Comparison of ENCODE assay signal across 24 cellular contexts in genomic region chr5:102764381-102765005, GRCh38. TPM values are rescaled to one million over a fixed set of nuclear protein-coding genes. Genes with fewer than 3 reads are reported as not detected.
DNase-seq lines count a peak whose midpoint lies in the region; ATAC-seq and TF ChIP-seq lines count a peak whose summit lies in the region.
"Had no signal": no experiment of that assay in that cellular context is flagged by ENCODE, and none has a peak within 500 bp of the region (broad histone marks: within the 10 kb centered on the region; RNA-seq: fewer than 3 reads in every experiment).

No MANE protein-coding gene starts in this region.

- no peaks in the 10 kb centered on the region for H3K27me3 Mint-ChIP-seq in activated CD4-positive, alpha-beta T cell treated with anti-CD3 and anti-CD28 coated beads, Interleukin-2, amount 10 ng/mL, durations not matched to agents 7 days and 5 days
- H3K27me3 Mint-ChIP-seq in CD4-positive, CD25-positive, alpha-beta regulatory T cell, result no peaks in the 10 kb centered on the region

- POLR2A ChIA-PET in activated CD4-positive, alpha-beta T cell treated with anti-CD3 and anti-CD28 coated beads, Interleukin-2, amount 10 ng/mL, durations not matched to agents 7 days and 5 days (lab: Charles Lee), result no interaction called here

- H3K4me1 Mint-ChIP-seq in activated CD4-positive, alpha-beta T cell treated with anti-CD3 and anti-CD28 coated beads, Interleukin-2, amount 10 ng/mL, durations not matched to agents 7 days and 5 days, result peaks cover 60% of the 10 kb centered on the region
- H3K4me1 Mint-ChIP-seq in CD4-positive, CD25-positive, alpha-beta regulatory T cell, result peaks cover 41 to 72% (median 60%) of the 10 kb centered on the region in 4 donors

- DNase-seq in activated CD4-positive, alpha-beta T cell treated with anti-CD3 and anti-CD28 coated beads, Interleukin-2, amount 10 ng/mL, durations not matched to agents 7 days and 5 days, result peak; percentile 21
- no peak for DNase-seq in activated CD4-positive, alpha-beta T cell treated with anti-CD3 and anti-CD28 coated beads for 4 hours
- peak in 1 of 3 donors; percentile 46 for DNase-seq in CD4-positive, CD25-positive, alpha-beta regulatory T cell
- DNase-seq in caudate nucleus (lab: John Stamatoyannopoulos, UW), result no peak
- DNase-seq in T-helper 9 cell, result no peak
- DNase-seq: activated CD4-positive, CD25-positive, alpha-beta regulatory T cell; activated CD8-positive, alpha-beta memory T cell treated with anti-CD3 and anti-CD28 coated beads for 24 hours; amniotic stem cell; DMS153; islet precursor cell; NCI-H1048; NCI-H1694 treated with DMSO at 0.1 percent for 48 hours; NCI-H2171; NCI-H526; Peyer's patch; SIG-M5; SW 1271 had no signal

- no peaks in the 10 kb centered on the region for H3F3A ChIP-seq in Loucy (ENCODE audit: low read depth)

- H3K4me1 ChIP-seq in CD4-positive, CD25-positive, alpha-beta regulatory T cell (ENCODE audit: control insufficient read depth, insufficient read depth, low read length, poor library complexity, severe bottlenecking), result peaks cover 70% of the 10 kb centered on the region
- peaks cover 54% of the 10 kb centered on the region for H3K4me1 ChIP-seq in Loucy (ENCODE audit: insufficient read depth, low read length, poor library complexity, severe bottlenecking)

- no peak overlapping the region for H2AFZ ChIP-seq in Loucy (ENCODE audit: low read length)

- no peak for ATAC-seq in CD4-positive, CD25-positive, alpha-beta regulatory T cell (ENCODE audit: low read depth in 2 of 2)
- no peak for ATAC-seq in HG03095 (IDR thresholded peaks at IDR 0.05; ENCODE audit: unreplicated experiment)
- ATAC-seq in GM21367 (IDR thresholded peaks at IDR 0.05; ENCODE audit: unreplicated experiment), result no peak

- no peak for TF ChIP-seq CTCF in Loucy (conservative IDR thresholded peaks at IDR 0.05; ENCODE audit: low read length)

- H3K9me3 ChIP-seq in CD4-positive, CD25-positive, alpha-beta regulatory T cell (ENCODE audit: control insufficient read depth in 2 of 2, low read length in 2 of 2), result no peaks in the 10 kb centered on the region
- H3K9me3 ChIP-seq in Loucy (ENCODE audit: insufficient read depth, low read depth, low read length), result no peaks in the 10 kb centered on the region
- H3K9me3 ChIP-seq: Peyer's patch, tibial nerve had no signal

- peaks cover 47% of the 10 kb centered on the region; the same call in 1 of the 2 replicates for H3K79me2 ChIP-seq in Loucy (ENCODE audit: insufficient read depth, low read length)

- no peak overlapping the region for H3K9ac ChIP-seq in Loucy (ENCODE audit: low read depth, low read length, poor library complexity, severe bottlenecking)

- peak overlapping the region; percentile 27 for H3K27ac Mint-ChIP-seq in activated CD4-positive, alpha-beta T cell treated with anti-CD3 and anti-CD28 coated beads, Interleukin-2, amount 10 ng/mL, durations not matched to agents 7 days and 5 days
- H3K27ac Mint-ChIP-seq in CD4-positive, CD25-positive, alpha-beta regulatory T cell, result peak overlapping the region; percentile 0 to 52 (median 52)
- H3K27ac Mint-ChIP-seq: nephron had no signal

- no peak overlapping the region for H3K4me3 Mint-ChIP-seq in activated CD4-positive, alpha-beta T cell treated with anti-CD3 and anti-CD28 coated beads, Interleukin-2, amount 10 ng/mL, durations not matched to agents 7 days and 5 days
- H3K4me3 Mint-ChIP-seq in CD4-positive, CD25-positive, alpha-beta regulatory T cell, result peak overlapping the region; percentile 0 to 40 (median 12)
- H3K4me3 Mint-ChIP-seq: nephron had no signal

- no peaks in the 10 kb centered on the region for H3K9me3 Mint-ChIP-seq in activated CD4-positive, alpha-beta T cell treated with anti-CD3 and anti-CD28 coated beads, Interleukin-2, amount 10 ng/mL, durations not matched to agents 7 days and 5 days
- no peaks in the 10 kb centered on the region for H3K9me3 Mint-ChIP-seq in CD4-positive, CD25-positive, alpha-beta regulatory T cell
- H3K9me3 Mint-ChIP-seq: activated T-helper 2 cell treated with anti-CD3 and anti-CD28 coated beads, Interferon-gamma antibody, Interleukin-2, Interleukin-4, amounts not matched to agents 10 μg/mL and 5 μg/mL and 100 μg/mL, durations not matched to agents 14 hours and 24 hours and 36 hours; nephron had no signal

- H3K4me3 ChIP-seq in CD4-positive, CD25-positive, alpha-beta regulatory T cell (ENCODE audit: low read depth, low read length), result peak overlapping the region; percentile 35
- H3K4me3 ChIP-seq in Loucy (ENCODE audit: low read length, poor library complexity, severe bottlenecking), result no peak overlapping the region
- H3K4me3 ChIP-seq: Peyer's patch, skin epidermis, tibial nerve had no signal

- H3K4me2 ChIP-seq in Loucy (ENCODE audit: low read depth, low read length, poor library complexity, severe bottlenecking), result peak overlapping the region; percentile 61

- H3K9me2 ChIP-seq in Loucy (replicated peaks; ENCODE audit: low read depth, low read length), result no peaks in the 10 kb centered on the region

- CTCF ChIA-PET in activated CD4-positive, alpha-beta T cell treated with anti-CD3 and anti-CD28 coated beads, Interleukin-2, amount 10 ng/mL, durations not matched to agents 7 days and 5 days (lab: Charles Lee), result interaction anchor here (0.6 to 2.5 kb wide), 6 partner anchors 10 to 380 kb away, joined by 3 to 7 read pairs (median 3); partner anchors contain the start of genes GIN1 and PPIP5K2

- H4K20me1 ChIP-seq in Loucy (ENCODE audit: insufficient read depth, low read length, poor library complexity, severe bottlenecking), result no peaks in the 10 kb centered on the region

- H3K27ac ChIP-seq in CD4-positive, CD25-positive, alpha-beta regulatory T cell (ENCODE audit: insufficient read depth, low read length, poor library complexity, severe bottlenecking), result peak overlapping the region; percentile 43
- peak overlapping the region; percentile 54 for H3K27ac ChIP-seq in caudate nucleus (ENCODE audit: low read depth, low read length)
- H3K27ac ChIP-seq: Peyer's patch, tibial nerve had no signal

- peaks cover 3% of the 10 kb centered on the region for H3K36me3 Mint-ChIP-seq in activated CD4-positive, alpha-beta T cell treated with anti-CD3 and anti-CD28 coated beads, Interleukin-2, amount 10 ng/mL, durations not matched to agents 7 days and 5 days (ENCODE audit: low read depth)
- no peaks in the 10 kb centered on the region for H3K36me3 Mint-ChIP-seq in CD4-positive, CD25-positive, alpha-beta regulatory T cell

- no peaks in the 10 kb centered on the region for H3K36me3 ChIP-seq in CD4-positive, CD25-positive, alpha-beta regulatory T cell (ENCODE audit: control insufficient read depth, insufficient read depth, low read length)
- H3K36me3 ChIP-seq in Loucy (ENCODE audit: insufficient read depth, low read length), result no peaks in the 10 kb centered on the region
- H3K36me3 ChIP-seq: Peyer's patch, tibial nerve had no signal

- no peaks in the 10 kb centered on the region for H3K27me3 ChIP-seq in CD4-positive, CD25-positive, alpha-beta regulatory T cell (ENCODE audit: control insufficient read depth, insufficient read depth, low read length)
- H3K27me3 ChIP-seq in Loucy (ENCODE audit: insufficient read depth, low read length, poor library complexity, severe bottlenecking), result no peaks in the 10 kb centered on the region
- H3K27me3 ChIP-seq: Peyer's patch, tibial nerve had no signal

RNA-seq across cellular contexts. Expression of gene PAM, which starts 9.4 kb away (rescaled TPM):
- 10 to 100 TPM; 15.0 to 15.9 TPM for total RNA-seq in activated CD4-positive, alpha-beta T cell treated with anti-CD3 and anti-CD28 coated beads, Interleukin-2, amount 10 ng/mL, durations not matched to agents 7 days and 5 days
- total RNA-seq in CD4-positive, CD25-positive, alpha-beta regulatory T cell, result 60.0 TPM
- polyA plus RNA-seq in CD4-positive, CD25-positive, alpha-beta regulatory T cell, result 10 to 100 TPM; 22.9 to 35.3 (median 33.8) TPM
